Comparison of ENCODE assay signal across 9 cellular contexts in the genomic region with DNA sequence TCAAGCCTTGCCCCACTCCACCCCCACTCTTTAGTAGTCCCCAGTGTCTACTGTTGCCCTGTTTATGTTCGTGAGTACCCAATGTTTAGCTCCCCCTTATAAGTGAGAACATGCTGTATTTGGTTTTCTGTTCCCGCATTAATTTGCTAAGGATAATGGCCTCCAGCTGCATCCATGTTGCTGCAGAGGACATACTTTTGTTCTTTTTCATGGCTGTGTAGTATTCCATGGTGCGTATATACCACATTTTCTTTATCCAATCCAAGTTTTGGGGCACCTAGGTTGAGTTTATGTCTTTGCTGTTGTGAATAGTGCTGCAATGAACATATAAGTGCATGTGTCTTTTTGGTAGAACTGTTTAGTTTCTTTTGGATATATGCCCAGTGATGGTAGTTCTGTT. TPM values are rescaled to one million over a fixed set of nuclear protein-coding genes. Genes with fewer than 3 reads are reported as not detected.
"Had no signal": no experiment of that assay in that cellular context is flagged by ENCODE, and none has a peak within 500 bp of the region (broad histone marks: within the 10 kb centered on the region; RNA-seq: fewer than 3 reads in every experiment).

No MANE protein-coding gene starts in this region.

- DNase-seq: GDM1, GF-D8 had no signal

- H3K4me3 ChIP-seq: GM12878 had no signal

- ATAC-seq: GM12878 had no signal

- FAIRE-seq: G401.6, GM12878, GM12891, GM12892, GM18507, GM19239 had no signal

RNA-seq across cellular contexts. Expression of gene FXYD6, which starts 16.2 kb away (rescaled TPM):
- total RNA-seq: G401 had no signal

RNA-seq across cellular contexts. Expression of gene TMPRSS13, which starts 36.6 kb away (rescaled TPM):
- total RNA-seq: G401 had no signal
